In the genomic region with DNA sequence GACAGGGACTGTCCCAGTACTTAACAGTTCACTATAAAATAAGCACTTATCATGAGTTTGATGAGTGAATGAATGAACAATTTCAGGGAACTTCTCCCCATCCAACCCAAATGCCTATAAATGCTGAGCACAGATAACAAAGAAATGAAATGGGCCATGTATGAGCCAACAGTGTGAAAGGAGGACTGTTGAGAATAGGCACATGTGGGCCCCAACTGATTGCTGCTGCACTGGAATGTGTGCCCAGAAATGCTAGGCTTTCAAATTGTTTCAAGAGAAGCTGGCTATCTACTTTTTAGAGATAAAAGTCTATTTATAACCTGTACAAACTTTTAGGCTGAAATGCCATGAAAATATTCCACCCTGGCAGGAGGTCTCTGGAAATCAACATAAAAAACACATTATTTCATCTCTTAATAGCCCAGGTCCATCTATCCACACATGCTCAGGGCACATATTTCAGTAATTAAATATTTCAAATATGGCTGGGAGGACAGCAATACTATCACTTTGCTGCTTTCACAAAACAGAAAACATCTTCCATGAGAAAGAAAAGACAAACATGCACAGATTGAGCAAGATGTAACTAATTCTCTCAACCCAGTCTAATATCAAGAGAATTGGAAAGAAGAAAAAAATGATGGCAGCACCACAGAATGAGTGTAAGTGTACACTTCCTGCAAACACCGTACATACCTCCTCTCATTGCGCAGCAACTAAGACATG, we compare ENCODE assay signal across 1 cellular context.
A peak's percentile ranks its signal among the peaks of the same experiment; 100 is the strongest.
TF ChIP-seq lines count a peak whose summit lies in the region.

No MANE protein-coding gene starts in this region.

TF ChIP-seq in K562, 482 proteins besides CTCF, POLR2A, EP300 and RAD21 (continued from another document and continues in another):
- TF ChIP-seq NFYB (IDR thresholded peaks at IDR 0.05; ENCODE audit: extremely low read depth, insufficient read length): no peak
- TF ChIP-seq, protein P1, sequence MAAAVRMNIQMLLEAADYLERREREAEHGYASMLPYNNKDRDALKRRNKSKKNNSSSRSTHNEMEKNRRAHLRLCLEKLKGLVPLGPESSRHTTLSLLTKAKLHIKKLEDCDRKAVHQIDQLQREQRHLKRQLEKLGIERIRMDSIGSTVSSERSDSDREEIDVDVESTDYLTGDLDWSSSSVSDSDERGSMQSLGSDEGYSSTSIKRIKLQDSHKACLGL (CRISPR knock-in tag; IDR thresholded peaks at IDR 0.05; ENCODE audit: borderline replicate concordance, poor library complexity, severe bottlenecking): no peak
- peak; percentile 16; the same call in 1 of the 2 replicates for TF ChIP-seq EP400 (IDR thresholded peaks at IDR 0.05)
- TF ChIP-seq ZNF324 (CRISPR knock-in tag; IDR thresholded peaks at IDR 0.05): no peak
- TF ChIP-seq ZNF699 (CRISPR knock-in tag; IDR thresholded peaks at IDR 0.05; ENCODE audit: insufficient replicate concordance): no peak
- TF ChIP-seq CBX3 (IDR thresholded peaks at IDR 0.05; ENCODE audit: borderline replicate concordance in 1 of 2, low read length in 2 of 2): no peak
- no peak for TF ChIP-seq HOMEZ (CRISPR knock-in tag; IDR thresholded peaks at IDR 0.05)
- TF ChIP-seq ZFP36 (IDR thresholded peaks at IDR 0.05; ENCODE audit: low read depth, low read length, partially characterized antibody): no peak
- no peak for TF ChIP-seq HNRNPL (IDR thresholded peaks at IDR 0.05; ENCODE audit: low read depth, low read length)
- no peak for TF ChIP-seq PHF21A (IDR thresholded peaks at IDR 0.05; ENCODE audit: borderline replicate concordance, low read depth)
- TF ChIP-seq STAG1 (CRISPR knock-in tag; IDR thresholded peaks at IDR 0.05; ENCODE audit: borderline replicate concordance): no peak
- peak; percentile 51; the same call in 1 of the 2 replicates for TF ChIP-seq C11orf30 (IDR thresholded peaks at IDR 0.05; ENCODE audit: low read depth)
- no peak for TF ChIP-seq SAFB (IDR thresholded peaks at IDR 0.05; ENCODE audit: borderline replicate concordance, low read depth, low read length)
- TF ChIP-seq GTF2E2 (tag; IDR thresholded peaks at IDR 0.05): no peak
- peak; percentile 14; the same call in 1 of the 2 replicates for TF ChIP-seq ZNF311 (CRISPR knock-in tag; IDR thresholded peaks at IDR 0.05)
- no peak; the same call in none of the 2 replicates for TF ChIP-seq SMAD4 (CRISPR knock-in tag; conservative IDR thresholded peaks at IDR 0.05)
- no peak for TF ChIP-seq FOXP1 (CRISPR knock-in tag; IDR thresholded peaks at IDR 0.05)
- peak; percentile 66; the same call in 1 of the 2 replicates for TF ChIP-seq ZNF175 (CRISPR knock-in tag; IDR thresholded peaks at IDR 0.05; ENCODE audit: low read depth)
- no peak for TF ChIP-seq ESRRB (CRISPR knock-in tag; IDR thresholded peaks at IDR 0.05; ENCODE audit: borderline replicate concordance)
- no peak for TF ChIP-seq RBM17 (IDR thresholded peaks at IDR 0.05; ENCODE audit: borderline replicate concordance, low read depth, low read length)
- no peak for TF ChIP-seq SIN3B (IDR thresholded peaks at IDR 0.05; ENCODE audit: low read depth)
- no peak for TF ChIP-seq SIN3A (IDR thresholded peaks at IDR 0.05; ENCODE audit: borderline replicate concordance in 2 of 2, control insufficient read depth in 1 of 2, low read depth in 2 of 2, low read length in 2 of 2)
- no peak for TF ChIP-seq ZNF780A (CRISPR knock-in tag; IDR thresholded peaks at IDR 0.05)
- no peak for TF ChIP-seq ZNF717 (CRISPR knock-in tag; IDR thresholded peaks at IDR 0.05)
- TF ChIP-seq, protein P2, sequence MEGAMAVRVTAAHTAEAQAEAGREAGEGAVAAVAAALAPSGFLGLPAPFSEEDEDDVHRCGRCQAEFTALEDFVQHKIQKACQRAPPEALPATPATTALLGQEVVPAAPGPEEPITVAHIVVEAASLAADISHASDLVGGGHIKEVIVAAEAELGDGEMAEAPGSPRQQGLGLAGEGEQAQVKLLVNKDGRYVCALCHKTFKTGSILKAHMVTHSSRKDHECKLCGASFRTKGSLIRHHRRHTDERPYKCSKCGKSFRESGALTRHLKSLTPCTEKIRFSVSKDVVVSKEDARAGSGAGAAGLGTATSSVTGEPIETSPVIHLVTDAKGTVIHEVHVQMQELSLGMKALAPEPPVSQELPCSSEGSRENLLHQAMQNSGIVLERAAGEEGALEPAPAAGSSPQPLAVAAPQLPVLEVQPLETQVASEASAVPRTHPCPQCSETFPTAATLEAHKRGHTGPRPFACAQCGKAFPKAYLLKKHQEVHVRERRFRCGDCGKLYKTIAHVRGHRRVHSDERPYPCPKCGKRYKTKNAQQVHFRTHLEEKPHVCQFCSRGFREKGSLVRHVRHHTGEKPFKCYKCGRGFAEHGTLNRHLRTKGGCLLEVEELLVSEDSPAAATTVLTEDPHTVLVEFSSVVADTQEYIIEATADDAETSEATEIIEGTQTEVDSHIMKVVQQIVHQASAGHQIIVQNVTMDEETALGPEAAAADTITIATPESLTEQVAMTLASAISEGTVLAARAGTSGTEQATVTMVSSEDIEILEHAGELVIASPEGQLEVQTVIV (CRISPR knock-in tag; IDR thresholded peaks at IDR 0.05; ENCODE audit: borderline replicate concordance): no peak
- TF ChIP-seq RUNX1 (IDR thresholded peaks at IDR 0.05; ENCODE audit: low read depth): no peak
- TF ChIP-seq NFXL1 (CRISPR knock-in tag; IDR thresholded peaks at IDR 0.05): no peak
- TF ChIP-seq, protein P3, sequence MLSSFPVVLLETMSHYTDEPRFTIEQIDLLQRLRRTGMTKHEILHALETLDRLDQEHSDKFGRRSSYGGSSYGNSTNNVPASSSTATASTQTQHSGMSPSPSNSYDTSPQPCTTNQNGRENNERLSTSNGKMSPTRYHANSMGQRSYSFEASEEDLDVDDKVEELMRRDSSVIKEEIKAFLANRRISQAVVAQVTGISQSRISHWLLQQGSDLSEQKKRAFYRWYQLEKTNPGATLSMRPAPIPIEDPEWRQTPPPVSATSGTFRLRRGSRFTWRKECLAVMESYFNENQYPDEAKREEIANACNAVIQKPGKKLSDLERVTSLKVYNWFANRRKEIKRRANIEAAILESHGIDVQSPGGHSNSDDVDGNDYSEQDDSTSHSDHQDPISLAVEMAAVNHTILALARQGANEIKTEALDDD (IDR thresholded peaks at IDR 0.05): no peak
- TF ChIP-seq ZFP91 (CRISPR knock-in tag; IDR thresholded peaks at IDR 0.05): no peak
- TF ChIP-seq, protein P4, sequence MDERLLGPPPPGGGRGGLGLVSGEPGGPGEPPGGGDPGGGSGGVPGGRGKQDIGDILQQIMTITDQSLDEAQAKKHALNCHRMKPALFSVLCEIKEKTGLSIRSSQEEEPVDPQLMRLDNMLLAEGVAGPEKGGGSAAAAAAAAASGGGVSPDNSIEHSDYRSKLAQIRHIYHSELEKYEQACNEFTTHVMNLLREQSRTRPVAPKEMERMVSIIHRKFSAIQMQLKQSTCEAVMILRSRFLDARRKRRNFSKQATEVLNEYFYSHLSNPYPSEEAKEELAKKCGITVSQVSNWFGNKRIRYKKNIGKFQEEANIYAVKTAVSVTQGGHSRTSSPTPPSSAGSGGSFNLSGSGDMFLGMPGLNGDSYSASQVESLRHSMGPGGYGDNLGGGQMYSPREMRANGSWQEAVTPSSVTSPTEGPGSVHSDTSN (CRISPR knock-in tag; IDR thresholded peaks at IDR 0.05; ENCODE audit: low read depth): no peak
- TF ChIP-seq, protein P4 (tag; conservative IDR thresholded peaks at IDR 0.05; ENCODE audit: low read depth): no peak
- no peak for TF ChIP-seq NFE2 (IDR thresholded peaks at IDR 0.05; ENCODE audit: low read depth)
- TF ChIP-seq, protein P5, sequence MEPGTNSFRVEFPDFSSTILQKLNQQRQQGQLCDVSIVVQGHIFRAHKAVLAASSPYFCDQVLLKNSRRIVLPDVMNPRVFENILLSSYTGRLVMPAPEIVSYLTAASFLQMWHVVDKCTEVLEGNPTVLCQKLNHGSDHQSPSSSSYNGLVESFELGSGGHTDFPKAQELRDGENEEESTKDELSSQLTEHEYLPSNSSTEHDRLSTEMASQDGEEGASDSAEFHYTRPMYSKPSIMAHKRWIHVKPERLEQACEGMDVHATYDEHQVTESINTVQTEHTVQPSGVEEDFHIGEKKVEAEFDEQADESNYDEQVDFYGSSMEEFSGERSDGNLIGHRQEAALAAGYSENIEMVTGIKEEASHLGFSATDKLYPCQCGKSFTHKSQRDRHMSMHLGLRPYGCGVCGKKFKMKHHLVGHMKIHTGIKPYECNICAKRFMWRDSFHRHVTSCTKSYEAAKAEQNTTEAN (CRISPR knock-in tag; IDR thresholded peaks at IDR 0.05): no peak
- no peak for TF ChIP-seq KLF10 (CRISPR knock-in tag; IDR thresholded peaks at IDR 0.05)
- peak; percentile 85; the same call in 1 of the 2 replicates for TF ChIP-seq DMBX1 (CRISPR knock-in tag; IDR thresholded peaks at IDR 0.05; ENCODE audit: borderline replicate concordance)
- no peak for TF ChIP-seq BRCA1 (IDR thresholded peaks at IDR 0.05)
- no peak for TF ChIP-seq BRCA1 (CRISPR knock-in tag; IDR thresholded peaks at IDR 0.05)
- TF ChIP-seq PTRF (tag; IDR thresholded peaks at IDR 0.05): no peak
- TF ChIP-seq ZNF41 (CRISPR knock-in tag; conservative IDR thresholded peaks at IDR 0.05): no peak
- no peak for TF ChIP-seq ZNF121 (CRISPR knock-in tag; conservative IDR thresholded peaks at IDR 0.05)
- TF ChIP-seq HNRNPUL1 (IDR thresholded peaks at IDR 0.05; ENCODE audit: low read length): no peak
- TF ChIP-seq, protein P6, sequence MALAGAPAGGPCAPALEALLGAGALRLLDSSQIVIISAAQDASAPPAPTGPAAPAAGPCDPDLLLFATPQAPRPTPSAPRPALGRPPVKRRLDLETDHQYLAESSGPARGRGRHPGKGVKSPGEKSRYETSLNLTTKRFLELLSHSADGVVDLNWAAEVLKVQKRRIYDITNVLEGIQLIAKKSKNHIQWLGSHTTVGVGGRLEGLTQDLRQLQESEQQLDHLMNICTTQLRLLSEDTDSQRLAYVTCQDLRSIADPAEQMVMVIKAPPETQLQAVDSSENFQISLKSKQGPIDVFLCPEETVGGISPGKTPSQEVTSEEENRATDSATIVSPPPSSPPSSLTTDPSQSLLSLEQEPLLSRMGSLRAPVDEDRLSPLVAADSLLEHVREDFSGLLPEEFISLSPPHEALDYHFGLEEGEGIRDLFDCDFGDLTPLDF (CRISPR knock-in tag; IDR thresholded peaks at IDR 0.05): no peak
- no peak; the same call in none of the 2 replicates for TF ChIP-seq ZNF444 (CRISPR knock-in tag; IDR thresholded peaks at IDR 0.05)
- no peak for TF ChIP-seq NCOA2 (IDR thresholded peaks at IDR 0.05; ENCODE audit: partially characterized antibody in 2 of 2)
- TF ChIP-seq HDAC8 (tag; IDR thresholded peaks at IDR 0.05): no peak
- peak in 1 of 2 experiments; percentile 47; a peak in 1 of 4 replicates for TF ChIP-seq TEAD1 (CRISPR knock-in tag; IDR thresholded peaks at IDR 0.05)
- TF ChIP-seq RFX7 (CRISPR knock-in tag; IDR thresholded peaks at IDR 0.05): no peak
- no peak for TF ChIP-seq ZNF146 (CRISPR knock-in tag; IDR thresholded peaks at IDR 0.05; ENCODE audit: unreplicated experiment)
- no peak for TF ChIP-seq ILK (tag; IDR thresholded peaks at IDR 0.05; ENCODE audit: borderline replicate concordance, low read depth)
- no peak for TF ChIP-seq ZBTB26 (CRISPR knock-in tag; IDR thresholded peaks at IDR 0.05)
- TF ChIP-seq FOXJ3 (CRISPR knock-in tag; IDR thresholded peaks at IDR 0.05): no peak
- TF ChIP-seq ZC3H8 (IDR thresholded peaks at IDR 0.05): no peak
- TF ChIP-seq SIRT6 (IDR thresholded peaks at IDR 0.05; ENCODE audit: low read depth, low read length): no peak
